13 cellular contexts compared by ENCODE assay signal in genomic region chr14:90301122-90301521, GRCh38. TPM values are rescaled to one million over a fixed set of nuclear protein-coding genes. Genes with fewer than 3 reads are reported as not detected.
DNase-seq lines count a peak whose midpoint lies in the region; ATAC-seq and TF ChIP-seq lines count a peak whose summit lies in the region.
"Had no signal": no experiment of that assay in that cellular context is flagged by ENCODE, and none has a peak within 500 bp of the region (broad histone marks: within the 10 kb centered on the region; RNA-seq: fewer than 3 reads in every experiment).

No MANE protein-coding gene starts in this region.

- H3K4me3 Mint-ChIP-seq in activated T-cell treated with anti-CD3 and anti-CD28 coated beads, Interleukin-2, amount 50 U/mL, for 72 hours: no peak overlapping the region
- H3K4me3 Mint-ChIP-seq in activated CD4-positive, alpha-beta memory T cell treated with anti-CD3 and anti-CD28 coated beads, Interleukin-2, amount 10 ng/mL, durations not matched to agents 7 days and 5 days: no peak overlapping the region

- TF ChIP-seq EP300 in gastroesophageal sphincter (IDR thresholded peaks at IDR 0.05) (no peak), stomach (IDR thresholded peaks at IDR 0.05) (no peak)

- TF ChIP-seq CTCF in gastroesophageal sphincter (IDR thresholded peaks at IDR 0.05) (no peak), stomach (IDR thresholded peaks at IDR 0.05) (no peak)

- H3K4me1 ChIP-seq in gastroesophageal sphincter (peaks cover 0 to 48% (median 12%) of the 10 kb centered on the region in 3 donors), stomach (peaks cover 16 to 59% (median 32%) of the 10 kb centered on the region in 4 donors)

- peak overlapping the region; percentile 95 for H3K27ac Mint-ChIP-seq in activated T-cell treated with anti-CD3 and anti-CD28 coated beads, Interleukin-2, amount 50 U/mL, for 72 hours
- H3K27ac Mint-ChIP-seq in activated CD4-positive, alpha-beta memory T cell treated with anti-CD3 and anti-CD28 coated beads, Interleukin-2, amount 10 ng/mL, durations not matched to agents 7 days and 5 days: peak overlapping the region; percentile 53

- no peaks in the 10 kb centered on the region for H3K27me3 ChIP-seq in gastroesophageal sphincter
- no peaks in the 10 kb centered on the region for H3K27me3 ChIP-seq in stomach
- no peaks in the 10 kb centered on the region for H3K27me3 ChIP-seq in MG63

- H3K9me3 ChIP-seq in gastroesophageal sphincter: no peaks in the 10 kb centered on the region
- no peaks in the 10 kb centered on the region for H3K9me3 ChIP-seq in stomach
- H3K9me3 ChIP-seq in MG63: no peaks in the 10 kb centered on the region

- no peak for DNase-seq in activated T-cell treated with anti-CD3 and anti-CD28 coated beads, Interleukin-2, amount 50 U/mL, for 72 hours
- DNase-seq in activated T-cell treated with anti-CD3 and anti-CD28 coated beads for 4 hours: no peak
- no peak for DNase-seq in activated CD4-positive, alpha-beta memory T cell treated with anti-CD3 and anti-CD28 coated beads, Interleukin-2, amount 10 ng/mL, durations not matched to agents 7 days and 5 days
- no peak for DNase-seq in stomach
- no peak for DNase-seq in MG63
- DNase-seq in GM19238 (ENCODE audit: insufficient read length, low spot score): no peak
- DNase-seq in NCI-H1092 (lab: John Stamatoyannopoulos, UW): no peak
- DNase-seq: NCI-H524 treated with DMSO at 0.1 percent for 48 hours; stimulated activated CD4-positive, alpha-beta T cell treated with anti-CD3 and anti-CD28 coated beads, Interleukin-12 subunit alpha, Interleukin-12 subunit beta, amount 100 ng/mL, for 4 hours; WERI-Rb-1 had no signal

- POLR2A ChIA-PET in activated CD4-positive, alpha-beta memory T cell treated with anti-CD3 and anti-CD28 coated beads, Interleukin-2, amount 10 ng/mL, durations not matched to agents 7 days and 5 days (lab: Charles Lee): interaction anchor here (0.9 to 1.8 kb wide), 4 partner anchors 81 to 104 kb away, joined by 3 to 5 read pairs (median 4); partner anchors contain the start of gene CALM1

- H3K27me3 Mint-ChIP-seq in activated T-cell treated with anti-CD3 and anti-CD28 coated beads, Interleukin-2, amount 50 U/mL, for 72 hours (ENCODE audit: low read depth): no peaks in the 10 kb centered on the region
- no peaks in the 10 kb centered on the region for H3K27me3 Mint-ChIP-seq in activated CD4-positive, alpha-beta memory T cell treated with anti-CD3 and anti-CD28 coated beads, Interleukin-2, amount 10 ng/mL, durations not matched to agents 7 days and 5 days

- CTCF ChIA-PET in activated CD4-positive, alpha-beta memory T cell treated with anti-CD3 and anti-CD28 coated beads, Interleukin-2, amount 10 ng/mL, durations not matched to agents 7 days and 5 days (lab: Charles Lee): interaction anchor here (0.8 to 2.0 kb wide), 13 partner anchors 10 to 457 kb away, joined by 3 to 11 read pairs (median 4); no protein-coding TSS in a partner anchor

- peaks cover 0 to 2% of the 10 kb centered on the region in 2 donors for H3K9me3 Mint-ChIP-seq in activated T-cell treated with anti-CD3 and anti-CD28 coated beads, Interleukin-2, amount 50 U/mL, for 72 hours
- H3K9me3 Mint-ChIP-seq in activated CD4-positive, alpha-beta memory T cell treated with anti-CD3 and anti-CD28 coated beads, Interleukin-2, amount 10 ng/mL, durations not matched to agents 7 days and 5 days: no peaks in the 10 kb centered on the region

- peaks cover 11% of the 10 kb centered on the region for H3K4me1 Mint-ChIP-seq in activated T-cell treated with anti-CD3 and anti-CD28 coated beads, Interleukin-2, amount 50 U/mL, for 72 hours (ENCODE audit: low read depth)
- peaks cover 11% of the 10 kb centered on the region for H3K4me1 Mint-ChIP-seq in activated CD4-positive, alpha-beta memory T cell treated with anti-CD3 and anti-CD28 coated beads, Interleukin-2, amount 10 ng/mL, durations not matched to agents 7 days and 5 days

- H3K36me3 Mint-ChIP-seq in activated T-cell treated with anti-CD3 and anti-CD28 coated beads, Interleukin-2, amount 50 U/mL, for 72 hours (ENCODE audit: insufficient read depth in 2 of 2): peaks cover 10 to 25% of the 10 kb centered on the region in 2 donors
- H3K36me3 Mint-ChIP-seq in activated CD4-positive, alpha-beta memory T cell treated with anti-CD3 and anti-CD28 coated beads, Interleukin-2, amount 10 ng/mL, durations not matched to agents 7 days and 5 days (ENCODE audit: low read depth): peaks cover 28% of the 10 kb centered on the region

- ATAC-seq in activated T-cell treated with anti-CD3 and anti-CD28 coated beads, Interleukin-2, amount 50 U/mL, for 72 hours (replicated peaks in 1 of 2): no peak
- peak; percentile 26 for ATAC-seq in gastroesophageal sphincter
- ATAC-seq: GM23338 had no signal

- intact Hi-C loops in stomach (cut with DNase I; ENCODE audit: low total_unique reads): no loop called here

- TF ChIP-seq POLR2A in gastroesophageal sphincter (IDR thresholded peaks at IDR 0.05): no peak
- TF ChIP-seq POLR2A in stomach (IDR thresholded peaks at IDR 0.05): no peak

- 51 to 77% methylated on average over 4 to 5 of the region's 6 CpGs for WGBS in gastroesophageal sphincter (ENCODE audit: low coverage in 1 of 2), 2 donors
- 52 to 71% (median 66%) methylated on average over 6 of the region's 6 CpGs for WGBS in stomach, 5 donors

- H3K4me3 ChIP-seq in gastroesophageal sphincter (no peak overlapping the region), stomach (no peak overlapping the region), MG63 (no peak overlapping the region)
- H3K4me3 ChIP-seq: GM12878, GM23338 had no signal

- H3K36me3 ChIP-seq in gastroesophageal sphincter (peaks cover 0 to 65% of the 10 kb centered on the region in 2 donors), stomach (peaks cover 13 to 73% (median 65%) of the 10 kb centered on the region in 4 donors), MG63 (peaks cover 2% of the 10 kb centered on the region; the same call in 1 of the 2 replicates)
- H3K36me3 ChIP-seq: WERI-Rb-1 had no signal

- peak overlapping the region; percentile 50 to 88 (median 72) for H3K27ac ChIP-seq in gastroesophageal sphincter
- peak overlapping the region in 4 of 5 donors; percentile 58 to 81 (median 66) for H3K27ac ChIP-seq in stomach
- H3K27ac ChIP-seq: WERI-Rb-1 had no signal

RNA-seq across cellular contexts. Expression of gene NRDE2, which starts 30.6 kb away (rescaled TPM):
- 10 to 100 TPM; 26.4 to 28.9 TPM for total RNA-seq in activated T-cell treated with anti-CD3 and anti-CD28 coated beads, Interleukin-2, amount 50 U/mL, for 72 hours
- 10 to 100 TPM; 20.3 to 21.7 TPM for total RNA-seq in activated CD4-positive, alpha-beta memory T cell treated with anti-CD3 and anti-CD28 coated beads, Interleukin-2, amount 10 ng/mL, durations not matched to agents 7 days and 5 days
- total RNA-seq in gastroesophageal sphincter (10 to 100 TPM in 2 of 4 donors, 1 to 10 TPM in 2; 7.8 to 28.0 (median 11.2) TPM), stomach (10 to 100 TPM in 4 of 5 donors, 1 to 10 TPM in 1; 8.9 to 34.8 (median 29.2) TPM)
- 1 to 10 TPM; 5.7 to 9.0 (median 7.3) TPM for polyA plus RNA-seq in stomach
- total RNA-seq in MG63 (2014; rRNA removed; shearing (Covaris generic); ENCODE audit: low replicate concordance): 5.5 and 7.1 TPM in 2 replicates

RNA-seq across cellular contexts. Expression of gene PSMC1, which starts 44.8 kb away (rescaled TPM):
- 100 to 1,000 TPM; 105 to 112 TPM for total RNA-seq in activated T-cell treated with anti-CD3 and anti-CD28 coated beads, Interleukin-2, amount 50 U/mL, for 72 hours
- total RNA-seq in activated CD4-positive, alpha-beta memory T cell treated with anti-CD3 and anti-CD28 coated beads, Interleukin-2, amount 10 ng/mL, durations not matched to agents 7 days and 5 days: 10 to 100 TPM; 85.6 to 85.9 TPM
- 100 to 1,000 TPM; 147 to 228 (median 150) TPM for total RNA-seq in gastroesophageal sphincter
- 100 to 1,000 TPM in 1 of 5 donors, 10 to 100 TPM in 4; 14.5 to 247 (median 81.6) TPM for total RNA-seq in stomach
- polyA plus RNA-seq in stomach: 100 to 1,000 TPM in 1 of 3 donors, 10 to 100 TPM in 2; 95.0 to 128 (median 97.2) TPM
- 135 and 215 TPM in 2 replicates for total RNA-seq in MG63 (2014; rRNA removed; shearing (Covaris generic); ENCODE audit: low replicate concordance)
